In genomic region chr5:62143268-62144229, GRCh38 we compare ENCODE assay signal across 8 cellular contexts.
DNase-seq lines count a peak whose midpoint lies in the region; ATAC-seq and TF ChIP-seq lines count a peak whose summit lies in the region.

No MANE protein-coding gene starts in this region.

- no TSS peak for BruUV-seq in mammary epithelial cell (replicated peaks; lab: Mats Ljungman, UMichigan)

- CTCF ChIA-PET in mammary epithelial cell (lab: Charles Lee; ENCODE audit: low non-redundant PET), result interaction anchor here (0.6 to 0.7 kb wide), 19 partner anchors 11 to 915 kb away, joined by 3 to 11 read pairs (median 5); no protein-coding TSS in a partner anchor

- H3K79me2 ChIP-seq in Loucy (ENCODE audit: insufficient read depth, low read length) (no peaks in the 10 kb centered on the region), mammary epithelial cell (ENCODE audit: insufficient read depth, low read length) (no peaks in the 10 kb centered on the region)

- dilution Hi-C loops in mammary epithelial cell (cut with HindIII; ENCODE audit: low sequenced_read_pairs), result no loop called here

- H3K4me3 ChIP-seq in Loucy (ENCODE audit: low read length, poor library complexity, severe bottlenecking) (no peak overlapping the region), mammary epithelial cell (replicated peaks in 1 of 3; ENCODE audit: insufficient read depth in 1 of 3, low read depth in 2 of 3, low read length in 3 of 3) (no peak overlapping the region), mucosa of descending colon (no peak overlapping the region)

- H3K4me2 ChIP-seq in Loucy (ENCODE audit: low read depth, low read length, poor library complexity, severe bottlenecking), result no peak overlapping the region
- H3K4me2 ChIP-seq in mammary epithelial cell (ENCODE audit: insufficient read depth, low read depth, low read length), result peak overlapping the region; percentile 38

- H3K36me3 Mint-ChIP-seq in activated CD4-positive, alpha-beta T cell treated with anti-CD3 and anti-CD28 coated beads, Interleukin-2, amount 10 ng/mL, durations not matched to agents 24 days and 14 days (ENCODE audit: low read depth), result no peaks in the 10 kb centered on the region
- H3K36me3 Mint-ChIP-seq in stimulated activated effector memory CD8-positive, alpha-beta T cell treated with anti-CD3 and anti-CD28 coated beads, Interleukin-12 subunit alpha, Interleukin-12 subunit beta, amount 100 ng/mL, for 72 hours, result no peaks in the 10 kb centered on the region

- H3K27ac Mint-ChIP-seq in activated CD4-positive, alpha-beta T cell treated with anti-CD3 and anti-CD28 coated beads, Interleukin-2, amount 10 ng/mL, durations not matched to agents 24 days and 14 days, result no peak overlapping the region
- no peak overlapping the region for H3K27ac Mint-ChIP-seq in stimulated activated naive CD8-positive, alpha-beta T cell treated with anti-CD3 and anti-CD28 coated beads, Interleukin-15, amount 100 ng/mL, for 72 hours
- H3K27ac Mint-ChIP-seq in stimulated activated effector memory CD8-positive, alpha-beta T cell treated with anti-CD3 and anti-CD28 coated beads, Interleukin-12 subunit alpha, Interleukin-12 subunit beta, amount 100 ng/mL, for 72 hours, result no peak overlapping the region

- no peaks in the 10 kb centered on the region for H3K9me3 Mint-ChIP-seq in activated CD4-positive, alpha-beta T cell treated with anti-CD3 and anti-CD28 coated beads, Interleukin-2, amount 10 ng/mL, durations not matched to agents 24 days and 14 days
- no peaks in the 10 kb centered on the region for H3K9me3 Mint-ChIP-seq in stimulated activated naive CD8-positive, alpha-beta T cell treated with anti-CD3 and anti-CD28 coated beads, Interleukin-15, amount 100 ng/mL, for 72 hours
- H3K9me3 Mint-ChIP-seq in stimulated activated effector memory CD8-positive, alpha-beta T cell treated with anti-CD3 and anti-CD28 coated beads, Interleukin-12 subunit alpha, Interleukin-12 subunit beta, amount 100 ng/mL, for 72 hours, result no peaks in the 10 kb centered on the region

- no peaks in the 10 kb centered on the region for H4K20me1 ChIP-seq in Loucy (ENCODE audit: insufficient read depth, low read length, poor library complexity, severe bottlenecking)
- no peaks in the 10 kb centered on the region for H4K20me1 ChIP-seq in mammary epithelial cell (ENCODE audit: insufficient read depth, low read length)

- H3K9me3 ChIP-seq in Loucy (ENCODE audit: insufficient read depth, low read depth, low read length) (no peaks in the 10 kb centered on the region), mammary epithelial cell (replicated peaks; ENCODE audit: insufficient read depth, low read length) (no peaks in the 10 kb centered on the region), mucosa of descending colon (no peaks in the 10 kb centered on the region)

- 10% methylated on average over 13 of the region's 13 CpGs for WGBS in mammary epithelial cell (ENCODE audit: low coverage, missing lambda C conversion rate)

- DNase-seq in ELF-1 (ENCODE audit: low read depth, low spot score), result peak; percentile 25
- peak; percentile 40 for DNase-seq in mammary epithelial cell
- DNase-seq in mucosa of descending colon, result peak in 1 of 3 donors; percentile 3
- no peak for DNase-seq in activated T-cell treated with anti-CD3 and anti-CD28 coated beads for 4 hours
- no peak for DNase-seq in activated CD4-positive, alpha-beta T cell treated with anti-CD3 and anti-CD28 coated beads, Interleukin-2, amount 10 ng/mL, durations not matched to agents 24 days and 14 days
- DNase-seq in stimulated activated naive CD8-positive, alpha-beta T cell treated with anti-CD3 and anti-CD28 coated beads, Interleukin-15, amount 100 ng/mL, for 72 hours, result no peak
- DNase-seq in stimulated activated effector memory CD8-positive, alpha-beta T cell treated with anti-CD3 and anti-CD28 coated beads, Interleukin-12 subunit alpha, Interleukin-12 subunit beta, amount 100 ng/mL, for 72 hours (ENCODE audit: low spot score in 2 of 2), result no peak

- peaks cover 28% of the 10 kb centered on the region for H3K27me3 Mint-ChIP-seq in activated CD4-positive, alpha-beta T cell treated with anti-CD3 and anti-CD28 coated beads, Interleukin-2, amount 10 ng/mL, durations not matched to agents 24 days and 14 days
- peaks cover 45% of the 10 kb centered on the region for H3K27me3 Mint-ChIP-seq in stimulated activated naive CD8-positive, alpha-beta T cell treated with anti-CD3 and anti-CD28 coated beads, Interleukin-15, amount 100 ng/mL, for 72 hours

- H3K4me1 ChIP-seq in Loucy (ENCODE audit: insufficient read depth, low read length, poor library complexity, severe bottlenecking) (peaks cover 33% of the 10 kb centered on the region), mammary epithelial cell (ENCODE audit: insufficient read depth, low read length) (peaks cover 14% of the 10 kb centered on the region), mucosa of descending colon (ENCODE audit: low read depth) (no peaks in the 10 kb centered on the region)

- intact Hi-C loops in mammary epithelial cell (cut with micrococcal nuclease) (loop anchor here (1.0 kb wide), 1 partner anchor 202 kb away; no protein-coding TSS in a partner anchor), mucosa of descending colon (cut with DNase I, micrococcal nuclease) (no loop called here)
- intact Hi-C loops in activated CD4-positive, alpha-beta T cell treated with anti-CD3 and anti-CD28 coated beads, Interleukin-2, amount 10 ng/mL, durations not matched to agents 24 days and 14 days (cut with micrococcal nuclease), result no loop called here

- H3F3A ChIP-seq in Loucy (ENCODE audit: low read depth), result no peaks in the 10 kb centered on the region

- TF ChIP-seq CTCF in Loucy (conservative IDR thresholded peaks at IDR 0.05; ENCODE audit: low read length), result peak; percentile 83
- peak; percentile 58 to 61 for TF ChIP-seq CTCF in mammary epithelial cell (conservative IDR thresholded peaks at IDR 0.05 in 1 of 2, IDR thresholded peaks at IDR 0.05 in 1 of 2; ENCODE audit: extremely low read depth in 1 of 2, insufficient read depth in 1 of 2, low read depth in 1 of 2, low read length in 2 of 2)
- TF ChIP-seq CTCF in mucosa of descending colon (IDR thresholded peaks at IDR 0.05), result no peak

- no peak overlapping the region for H3K4me3 Mint-ChIP-seq in activated CD4-positive, alpha-beta T cell treated with anti-CD3 and anti-CD28 coated beads, Interleukin-2, amount 10 ng/mL, durations not matched to agents 24 days and 14 days
- no peak overlapping the region for H3K4me3 Mint-ChIP-seq in stimulated activated naive CD8-positive, alpha-beta T cell treated with anti-CD3 and anti-CD28 coated beads, Interleukin-15, amount 100 ng/mL, for 72 hours
- H3K4me3 Mint-ChIP-seq in stimulated activated effector memory CD8-positive, alpha-beta T cell treated with anti-CD3 and anti-CD28 coated beads, Interleukin-12 subunit alpha, Interleukin-12 subunit beta, amount 100 ng/mL, for 72 hours, result no peak overlapping the region

- peak; percentile 22 for ATAC-seq in mucosa of descending colon
- ATAC-seq in stimulated activated naive CD8-positive, alpha-beta T cell treated with anti-CD3 and anti-CD28 coated beads, Interleukin-15, amount 100 ng/mL, for 72 hours, result no peak
- ATAC-seq in stimulated activated effector memory CD8-positive, alpha-beta T cell treated with anti-CD3 and anti-CD28 coated beads, Interleukin-12 subunit alpha, Interleukin-12 subunit beta, amount 100 ng/mL, for 72 hours, result no peak

- H3K9me2 ChIP-seq in Loucy (replicated peaks; ENCODE audit: low read depth, low read length), result no peaks in the 10 kb centered on the region

- H2AFZ ChIP-seq in Loucy (ENCODE audit: low read length) (peak overlapping the region; percentile 50), mammary epithelial cell (ENCODE audit: low read depth, low read length) (peak overlapping the region; percentile 67)

- in situ Hi-C loops in mammary epithelial cell (cut with MboI; ENCODE audit: low sequenced_read_pairs in 2 of 2), result no loop called here

- no peak overlapping the region for H3K9ac ChIP-seq in Loucy (ENCODE audit: low read depth, low read length, poor library complexity, severe bottlenecking)
- H3K9ac ChIP-seq in mammary epithelial cell (ENCODE audit: insufficient read depth, low read length), result no peak overlapping the region

- no peak overlapping the region for H3K27ac ChIP-seq in mammary epithelial cell (ENCODE audit: insufficient read depth, low read depth, low read length)

- H3K27me3 ChIP-seq in Loucy (ENCODE audit: insufficient read depth, low read length, poor library complexity, severe bottlenecking) (no peaks in the 10 kb centered on the region), mammary epithelial cell (ENCODE audit: insufficient read depth, low read length) (no peaks in the 10 kb centered on the region)

- H3K4me1 Mint-ChIP-seq in activated CD4-positive, alpha-beta T cell treated with anti-CD3 and anti-CD28 coated beads, Interleukin-2, amount 10 ng/mL, durations not matched to agents 24 days and 14 days, result no peaks in the 10 kb centered on the region
- no peaks in the 10 kb centered on the region for H3K4me1 Mint-ChIP-seq in stimulated activated naive CD8-positive, alpha-beta T cell treated with anti-CD3 and anti-CD28 coated beads, Interleukin-15, amount 100 ng/mL, for 72 hours
- H3K4me1 Mint-ChIP-seq in stimulated activated effector memory CD8-positive, alpha-beta T cell treated with anti-CD3 and anti-CD28 coated beads, Interleukin-12 subunit alpha, Interleukin-12 subunit beta, amount 100 ng/mL, for 72 hours, result no peaks in the 10 kb centered on the region

- H3K36me3 ChIP-seq in Loucy (ENCODE audit: insufficient read depth, low read length), result no peaks in the 10 kb centered on the region
- no peaks in the 10 kb centered on the region for H3K36me3 ChIP-seq in mammary epithelial cell (ENCODE audit: insufficient read depth, low read length)
- H3K36me3 ChIP-seq in mucosa of descending colon (ENCODE audit: low read depth), result no peaks in the 10 kb centered on the region

Comparison
In these comparisons a context has a peak if more than half of its experiments do, and no peak if none do; other contexts are left out.
1. DNase-seq: peak in ELF-1 (single experiment) and mammary epithelial cell (single experiment); none in activated T-cell treated with anti-CD3 and anti-CD28 coated beads for 4 hours (single experiment), activated CD4-positive, alpha-beta T cell treated with anti-CD3 and anti-CD28 coated beads, Interleukin-2, amount 10 ng/mL, durations not matched to agents 24 days and 14 days (single experiment), stimulated activated naive CD8-positive, alpha-beta T cell treated with anti-CD3 and anti-CD28 coated beads, Interleukin-15, amount 100 ng/mL, for 72 hours (0 of 2) and stimulated activated effector memory CD8-positive, alpha-beta T cell treated with anti-CD3 and anti-CD28 coated beads, Interleukin-12 subunit alpha, Interleukin-12 subunit beta, amount 100 ng/mL, for 72 hours (0 of 2).